ENCODE assay signal across 15 cellular contexts in genomic region chr16:87829988-87830672, GRCh38. TPM values are rescaled to one million over a fixed set of nuclear protein-coding genes. Genes with fewer than 3 reads are reported as not detected.
DNase-seq lines count a peak whose midpoint lies in the region; ATAC-seq and TF ChIP-seq lines count a peak whose summit lies in the region.
"Had no signal": no experiment of that assay in that cellular context is flagged by ENCODE, and none has a peak within 500 bp of the region (broad histone marks: within the 10 kb centered on the region; RNA-seq: fewer than 3 reads in every experiment).

No MANE protein-coding gene starts in this region.

- DNase-seq in Right ventricle myocardium inferior (ENCODE audit: missing footprints) (peak; percentile 55), left cardiac atrium (no peak), PC-9 (no peak), coronary artery (ENCODE audit: low spot score) (no peak), NOMO-1 treated with dmso at 0.1 percent for 144 hours (lab: John Stamatoyannopoulos, UW; ENCODE audit: unreplicated experiment) (no peak)
- DNase-seq in central memory CD8-positive, alpha-beta T cell (ENCODE audit: low spot score in 2 of 2): no peak
- DNase-seq in stimulated activated naive B cell treated with anti-CD40 and anti-IgM and Interleukin-4, amounts not matched to agents 10 μg/mL and 1 μg/mL and 100 μg/mL, for 72 hours: peak; percentile 35
- DNase-seq: activated effector memory CD4-positive, alpha-beta T cell treated with Interleukin-2 at 50 U/mL for 16 hours; cortex of kidney; immature natural killer cell; MG63; NCI-H1930; NCI-H510A had no signal

- H3K4me3 ChIP-seq in PC-9 (no peak overlapping the region), coronary artery (no peak overlapping the region)
- H3K4me3 ChIP-seq: MG63 had no signal

- H3K79me2 ChIP-seq in PC-9 (ENCODE audit: low read depth): no peaks in the 10 kb centered on the region

- no peaks in the 10 kb centered on the region for H3K9me3 Mint-ChIP-seq in central memory CD8-positive, alpha-beta T cell
- H3K9me3 Mint-ChIP-seq in stimulated activated naive B cell treated with anti-CD40 and anti-IgM and Interleukin-4, amounts not matched to agents 10 μg/mL and 1 μg/mL and 100 μg/mL, for 72 hours: no peaks in the 10 kb centered on the region
- H3K9me3 Mint-ChIP-seq: immature natural killer cell; natural killer cell treated with Interleukin-12 subunit alpha and Interleukin-12 subunit beta and Interleukin-15 and Interleukin-18, amount 100 ng/mL, for 72 hours had no signal

- peaks cover 8% of the 10 kb centered on the region for H3K36me3 ChIP-seq in PC-9 (ENCODE audit: low read depth)

- BruUV-seq in PC-9 (replicated peaks; lab: Mats Ljungman, UMichigan): TSS peak; percentile 21

- ATAC-seq in Right ventricle myocardium inferior (no peak), left cardiac atrium (no peak), HG03342 (IDR thresholded peaks at IDR 0.05; ENCODE audit: unreplicated experiment) (no peak)
- no peak for ATAC-seq in central memory CD8-positive, alpha-beta T cell (replicated peaks; ENCODE audit: extremely low read depth, poor library complexity, severe bottlenecking)
- peak; percentile 54 to 55 for ATAC-seq in stimulated activated naive B cell treated with anti-CD40 and anti-IgM and Interleukin-4, amounts not matched to agents 10 μg/mL and 1 μg/mL and 100 μg/mL, for 72 hours (replicated peaks)
- ATAC-seq: natural killer cell treated with Interleukin-12 subunit alpha and Interleukin-12 subunit beta and Interleukin-15 and Interleukin-18, amount 100 ng/mL, for 72 hours had no signal

- no peaks in the 10 kb centered on the region for H3K4me1 ChIP-seq in PC-9 (replicated peaks; ENCODE audit: insufficient read depth)

- no peaks in the 10 kb centered on the region for H3K27me3 Mint-ChIP-seq in central memory CD8-positive, alpha-beta T cell
- peaks cover 0 to 4% of the 10 kb centered on the region in 2 donors for H3K27me3 Mint-ChIP-seq in stimulated activated naive B cell treated with anti-CD40 and anti-IgM and Interleukin-4, amounts not matched to agents 10 μg/mL and 1 μg/mL and 100 μg/mL, for 72 hours
- H3K27me3 Mint-ChIP-seq: natural killer cell treated with Interleukin-12 subunit alpha and Interleukin-12 subunit beta and Interleukin-15 and Interleukin-18, amount 100 ng/mL, for 72 hours had no signal

- intact Hi-C loops in Right ventricle myocardium inferior (cut with DNase I): no loop called here
- intact Hi-C loops in left cardiac atrium (cut with DNase I): no loop called here
- intact Hi-C loops in PC-9 (cut with micrococcal nuclease; ENCODE audit: unreplicated experiment): loop anchor here (2.0 kb wide), 1 partner anchor 23 kb away; no protein-coding TSS in a partner anchor

- no peaks in the 10 kb centered on the region for H3K9me2 ChIP-seq in PC-9 (ENCODE audit: insufficient read depth)

- no peak overlapping the region for H3K27ac ChIP-seq in PC-9
- H3K27ac ChIP-seq in coronary artery: no peak overlapping the region

- peak overlapping the region; percentile 28 for H3K4me3 Mint-ChIP-seq in central memory CD8-positive, alpha-beta T cell
- H3K4me3 Mint-ChIP-seq in stimulated activated naive B cell treated with anti-CD40 and anti-IgM and Interleukin-4, amounts not matched to agents 10 μg/mL and 1 μg/mL and 100 μg/mL, for 72 hours: peak overlapping the region; percentile 30 to 53
- H3K4me3 Mint-ChIP-seq: immature natural killer cell; natural killer cell treated with Interleukin-12 subunit alpha and Interleukin-12 subunit beta and Interleukin-15 and Interleukin-18, amount 100 ng/mL, for 72 hours had no signal

- no peaks in the 10 kb centered on the region for H3K9me3 ChIP-seq in PC-9 (ENCODE audit: insufficient read depth, low read depth)
- H3K9me3 ChIP-seq: MG63 had no signal

- peaks cover 8% of the 10 kb centered on the region for H4K20me1 ChIP-seq in PC-9 (ENCODE audit: insufficient read depth)

- H2AFZ ChIP-seq in PC-9: no peak overlapping the region

- H3F3A ChIP-seq in PC-9 (ENCODE audit: insufficient read depth, low read depth): peaks cover 29% of the 10 kb centered on the region; the same call in 1 of the 2 replicates

- CTCF ChIA-PET in PC-9 (lab: Charles Lee): no interaction called here

- H3K4me2 ChIP-seq in PC-9: no peak overlapping the region

- POLR2A ChIA-PET in PC-9 (lab: Charles Lee; ENCODE audit: unreplicated experiment): no interaction called here

- TF ChIP-seq CTCF in PC-9 (conservative IDR thresholded peaks at IDR 0.05) (no peak), coronary artery (IDR thresholded peaks at IDR 0.05) (no peak)

- peak overlapping the region; percentile 80 for H3K27ac Mint-ChIP-seq in central memory CD8-positive, alpha-beta T cell (ENCODE audit: low read depth)
- peak overlapping the region; percentile 56 for H3K27ac Mint-ChIP-seq in stimulated activated naive B cell treated with anti-CD40 and anti-IgM and Interleukin-4, amounts not matched to agents 10 μg/mL and 1 μg/mL and 100 μg/mL, for 72 hours
- H3K27ac Mint-ChIP-seq: natural killer cell treated with Interleukin-12 subunit alpha and Interleukin-12 subunit beta and Interleukin-15 and Interleukin-18, amount 100 ng/mL, for 72 hours had no signal

- no peaks in the 10 kb centered on the region for H3K4me1 Mint-ChIP-seq in central memory CD8-positive, alpha-beta T cell
- peaks cover 32 to 60% of the 10 kb centered on the region in 2 donors for H3K4me1 Mint-ChIP-seq in stimulated activated naive B cell treated with anti-CD40 and anti-IgM and Interleukin-4, amounts not matched to agents 10 μg/mL and 1 μg/mL and 100 μg/mL, for 72 hours
- H3K4me1 Mint-ChIP-seq: immature natural killer cell had no signal

- H3K36me3 Mint-ChIP-seq in central memory CD8-positive, alpha-beta T cell (ENCODE audit: insufficient read depth): peaks cover 46% of the 10 kb centered on the region
- H3K36me3 Mint-ChIP-seq in stimulated activated naive B cell treated with anti-CD40 and anti-IgM and Interleukin-4, amounts not matched to agents 10 μg/mL and 1 μg/mL and 100 μg/mL, for 72 hours: peaks cover 35 to 45% of the 10 kb centered on the region in 2 donors
- H3K36me3 Mint-ChIP-seq: natural killer cell treated with Interleukin-12 subunit alpha and Interleukin-12 subunit beta and Interleukin-15 and Interleukin-18, amount 100 ng/mL, for 72 hours had no signal

- H3K27me3 ChIP-seq in PC-9 (ENCODE audit: insufficient read depth, low read depth): no peaks in the 10 kb centered on the region
- H3K27me3 ChIP-seq: MG63 had no signal

RNA-seq across cellular contexts. Expression of gene SLC7A5, which starts 39.2 kb away (rescaled TPM):
- total RNA-seq in Right ventricle myocardium inferior (3.3 TPM), left cardiac atrium (10 to 100 TPM in 1 of 2 donors, 1 to 10 TPM in 1; 8.4 to 18.4 TPM), PC-9 (2021) (357 and 496 TPM in 2 replicates)

Comparison
In these comparisons a context has a peak if more than half of its experiments do, and no peak if none do; other contexts are left out.
1. DNase-seq: peak in Right ventricle myocardium inferior (single experiment) and stimulated activated naive B cell treated with anti-CD40 and anti-IgM and Interleukin-4, amounts not matched to agents 10 μg/mL and 1 μg/mL and 100 μg/mL, for 72 hours (single experiment); none in left cardiac atrium (single experiment), PC-9 (0 of 2), central memory CD8-positive, alpha-beta T cell (0 of 2), coronary artery (single experiment) and NOMO-1 treated with dmso at 0.1 percent for 144 hours (single experiment).
2. ATAC-seq: peak in stimulated activated naive B cell treated with anti-CD40 and anti-IgM and Interleukin-4, amounts not matched to agents 10 μg/mL and 1 μg/mL and 100 μg/mL, for 72 hours (2 of 2); none in Right ventricle myocardium inferior (single experiment), left cardiac atrium (0 of 2), central memory CD8-positive, alpha-beta T cell (single experiment) and HG03342 (single experiment).
3. RNA of gene SLC7A5, which starts 39.2 kb away (total RNA-seq): 357 to 496 TPM in PC-9; 8.4 to 18.4 TPM in left cardiac atrium and 3.3 TPM in Right ventricle myocardium inferior (single experiment); every median in the first group is over 10 times any median in the second.